Comparison of ENCODE assay signal across 9 cellular contexts in genomic region chr15:89197503-89197971, GRCh38. TPM values are rescaled to one million over a fixed set of nuclear protein-coding genes. Genes with fewer than 3 reads are reported as not detected.
DNase-seq lines count a peak whose midpoint lies in the region; ATAC-seq, FAIRE-seq and TF ChIP-seq lines count a peak whose summit lies in the region.
"Had no signal": no experiment of that assay in that cellular context is flagged by ENCODE, and none has a peak within 500 bp of the region (broad histone marks: within the 10 kb centered on the region; RNA-seq: fewer than 3 reads in every experiment).

No MANE protein-coding gene starts in this region.

- no peak overlapping the region for H3K4me3 Mint-ChIP-seq in activated naive CD4-positive, alpha-beta T cell treated with anti-CD3 and anti-CD28 coated beads, Interleukin-2, amount 50 U/mL, for 24 hours
- H3K4me3 Mint-ChIP-seq in brain, result peak overlapping the region in 4 of 5 experiments; percentile 2 to 36 (median 16)

- H3K9ac ChIP-seq in HepG2 (ENCODE audit: insufficient read depth, low read depth, low read length), result peak overlapping the region; percentile 19; the same call in 1 of the 2 replicates

- no peak for TF ChIP-seq RAD21 in HepG2 (CRISPR knock-in tag; IDR thresholded peaks at IDR 0.05)

- H3K36me3 ChIP-seq in HepG2 (replicated peaks in 1 of 2; ENCODE audit: control insufficient read depth in 1 of 2, insufficient read depth in 2 of 2, low read length in 2 of 2) (peaks cover 2 to 22% of the 10 kb centered on the region in 2 experiments; a peak in 2 of 5 replicates), upper lobe of right lung (peaks cover 66% of the 10 kb centered on the region)

- H3K4me1 ChIP-seq in HepG2 (ENCODE audit: insufficient read depth, low read length), result peaks cover 51% of the 10 kb centered on the region
- no peaks in the 10 kb centered on the region for H3K4me1 ChIP-seq in upper lobe of right lung

- peak overlapping the region; percentile 75 for H3K27ac Mint-ChIP-seq in activated naive CD4-positive, alpha-beta T cell treated with anti-CD3 and anti-CD28 coated beads, Interleukin-2, amount 50 U/mL, for 24 hours
- H3K27ac Mint-ChIP-seq in brain, result peak overlapping the region; percentile 90 to 97 (median 94)

- TF ChIP-seq CTCF in brain (conservative IDR thresholded peaks at IDR 0.05) (no peak), HepG2 (CRISPR knock-in tag; IDR thresholded peaks at IDR 0.05) (no peak), upper lobe of right lung (IDR thresholded peaks at IDR 0.05) (no peak), GM13977 (IDR thresholded peaks at IDR 0.05; ENCODE audit: extremely low read depth, insufficient read depth, missing control alignments) (no peak)

- H3K4me3 ChIP-seq in HepG2 (replicated peaks in 1 of 3; ENCODE audit: insufficient read depth in 1 of 3, low read depth in 2 of 3, low read length in 3 of 3) (no peak overlapping the region), upper lobe of right lung (no peak overlapping the region)

- H3K79me2 ChIP-seq in HepG2 (ENCODE audit: insufficient read depth, low read length), result no peaks in the 10 kb centered on the region

- H3K27me3 ChIP-seq in HepG2 (ENCODE audit: control insufficient read depth in 1 of 2, insufficient read depth in 2 of 2, low read length in 2 of 2) (no peaks in the 10 kb centered on the region), upper lobe of right lung (no peaks in the 10 kb centered on the region)

- H3K4me1 Mint-ChIP-seq in activated naive CD4-positive, alpha-beta T cell treated with anti-CD3 and anti-CD28 coated beads, Interleukin-2, amount 50 U/mL, for 24 hours, result peaks cover 8% of the 10 kb centered on the region
- peaks cover 63% of the 10 kb centered on the region for H3K4me1 Mint-ChIP-seq in brain

- TF ChIP-seq EP300 in HepG2 (IDR thresholded peaks at IDR 0.05; ENCODE audit: low read depth in 2 of 2, low read length in 2 of 2) (0 out of 4 replicates have a peak, but pooled peaks of 1 of the 2 experiments have one; percentile 7), HepG2 (CRISPR knock-in tag; IDR thresholded peaks at IDR 0.05; ENCODE audit: borderline replicate concordance) (no peak)

- in situ Hi-C loops in HepG2 (cut with HindIII; ENCODE audit: extremely low pct_ligation_motif_present, low pct_unique_long_range_greater_than_20kb) (no loop called here), GM13977 (cut with MboI; ENCODE audit: low pct_unique_long_range_greater_than_20kb, low sequenced_read_pairs, unreplicated experiment) (loop anchor here (25.0 kb wide), 1 partner anchor 285 kb away; the partner anchor contains the start of gene MFGE8)

- H3K4me2 ChIP-seq in HepG2 (ENCODE audit: low read depth, low read length), result peak overlapping the region; percentile 34

- 79% methylated on average over 1 of the region's 4 CpGs for WGBS in HepG2 (ENCODE audit: low lambda C conversion rate)

- CTCF ChIA-PET in HepG2 (lab: Yijun Ruan, JAX; ENCODE audit: low intra/inter-chr PET ratio, low total read pairs), result no interaction called here

- H3K36me3 Mint-ChIP-seq in activated naive CD4-positive, alpha-beta T cell treated with anti-CD3 and anti-CD28 coated beads, Interleukin-2, amount 50 U/mL, for 24 hours, result peaks cover 11% of the 10 kb centered on the region
- peaks cover 46% of the 10 kb centered on the region for H3K36me3 Mint-ChIP-seq in brain

- H2AFZ ChIP-seq in HepG2 (ENCODE audit: low read length), result no peak overlapping the region

- POLR2A ChIA-PET in HepG2 (lab: Yijun Ruan, JAX), result no interaction called here

- peak overlapping the region; percentile 37 for H3K27ac ChIP-seq in HepG2 (ENCODE audit: extremely low read length, insufficient read depth, low read length)
- H3K27ac ChIP-seq in upper lobe of right lung, result no peak overlapping the region
- H3K27ac ChIP-seq: WERI-Rb-1 had no signal

- no peaks in the 10 kb centered on the region for H3K9me3 ChIP-seq in HepG2 (ENCODE audit: low read length)
- no peaks in the 10 kb centered on the region for H3K9me3 ChIP-seq in upper lobe of right lung

- H3K9me3 Mint-ChIP-seq in activated naive CD4-positive, alpha-beta T cell treated with anti-CD3 and anti-CD28 coated beads, Interleukin-2, amount 50 U/mL, for 24 hours, result no peaks in the 10 kb centered on the region
- no peaks in the 10 kb centered on the region for H3K9me3 Mint-ChIP-seq in brain

- intact Hi-C loops in HepG2 (cut with micrococcal nuclease; ENCODE audit: unreplicated experiment), result no loop called here
- intact Hi-C loops in upper lobe of right lung (cut with DNase I), result no loop called here

- peak; percentile 63 for FAIRE-seq in HepG2 (lab: Jason Lieb, UNC)

- TF ChIP-seq POLR2A in HepG2 (IDR thresholded peaks at IDR 0.05; ENCODE audit: insufficient read depth in 1 of 2, low read depth in 2 of 2, low read length in 2 of 2), result no peak

- no peak for DNase-seq in activated naive CD4-positive, alpha-beta T cell treated with Interleukin-2 at 50 U/mL for 16 hours
- peak; percentile 93 for DNase-seq in HepG2 (ENCODE audit: low spot score)
- peak; percentile 73 for DNase-seq in upper lobe of right lung
- DNase-seq in GM13977 (ENCODE audit: low spot score), result no peak
- DNase-seq: WERI-Rb-1 had no signal

- H3K27me3 Mint-ChIP-seq in activated naive CD4-positive, alpha-beta T cell treated with anti-CD3 and anti-CD28 coated beads, Interleukin-2, amount 50 U/mL, for 24 hours, result no peaks in the 10 kb centered on the region
- no peaks in the 10 kb centered on the region for H3K27me3 Mint-ChIP-seq in brain

- H4K20me1 ChIP-seq in HepG2 (ENCODE audit: insufficient read depth, low read length), result no peaks in the 10 kb centered on the region

- no TSS peak for BruUV-seq in HepG2 (replicated peaks; lab: Mats Ljungman, UMichigan)

- peak; percentile 92 for ATAC-seq in HepG2
- peak; percentile 87 for ATAC-seq in upper lobe of right lung
- no peak for ATAC-seq in GM21619 (IDR thresholded peaks at IDR 0.05; ENCODE audit: unreplicated experiment)
- ATAC-seq in HG02885 (IDR thresholded peaks at IDR 0.05; ENCODE audit: poor library complexity, unreplicated experiment), result no peak

TF ChIP-seq in HepG2, 621 proteins besides CTCF, POLR2A, EP300 and RAD21 (continues in another document):
- TF ChIP-seq CEBPG (CRISPR knock-in tag; IDR thresholded peaks at IDR 0.05), result 0 out of 2 replicates have a peak, but pooled peaks have one; percentile 45

RNA-seq across cellular contexts. Expression of gene RLBP1, which starts 23.8 kb away (rescaled TPM):
- polyA plus RNA-seq in brain (ENCODE audit: insufficient read depth, low read depth, low replicate concordance), result 1.1 TPM
- total RNA-seq in HepG2 (2016; rRNA removed; fragmentation: Illumina TruSeq; extraction: Trizol), result not detected in 2 replicates
- not detected in 2 replicates for total RNA-seq in HepG2 (2016; cell fraction: cytosol; rRNA removed; fragmentation: Illumina TruSeq; extraction: Trizol; ENCODE audit: low read depth)
- 0.24 TPM in 1 of 2 replicates, not detected in the other for total RNA-seq in HepG2 (2016; cell fraction: insoluble cytoplasmic fraction; rRNA removed; fragmentation: Illumina TruSeq; extraction: Trizol)
- not detected in 2 replicates for total RNA-seq in HepG2 (2016; cell fraction: membrane; rRNA removed; fragmentation: Illumina TruSeq; extraction: Trizol)
- not detected in 2 replicates for total RNA-seq in HepG2 (2016; cell fraction: nucleus; rRNA removed; fragmentation: Illumina TruSeq; extraction: Trizol)
- 0.07 and 0.22 TPM in 2 replicates for polyA plus RNA-seq in HepG2 (2011; rRNA removed)
- polyA plus RNA-seq in HepG2 (2011; cell fraction: cytosol; rRNA removed), result 0.05 and 0.13 TPM in 2 replicates
- 0.57 and 0.61 TPM in 2 replicates for polyA plus RNA-seq in HepG2 (2011; cell fraction: nucleus; rRNA removed)
- polyA plus RNA-seq in HepG2 (2012), result 0.35 TPM in 1 of 2 replicates, not detected in the other
- polyA plus RNA-seq in HepG2 (2016; cell fraction: cytosol; fragmentation: Illumina TruSeq; extraction: Trizol; ENCODE audit: low read depth), result not detected in 2 replicates
- polyA plus RNA-seq in HepG2 (2016; cell fraction: insoluble cytoplasmic fraction; fragmentation: Illumina TruSeq; extraction: Trizol; ENCODE audit: low read depth), result not detected in 2 replicates
- polyA plus RNA-seq in HepG2 (2016; cell fraction: membrane; fragmentation: Illumina TruSeq; extraction: Trizol; ENCODE audit: low read depth), result not detected in 2 replicates
- not detected in 2 replicates for polyA plus RNA-seq in HepG2 (2016; cell fraction: nucleus; fragmentation: Illumina TruSeq; extraction: Trizol; ENCODE audit: insufficient read depth, low read depth)
- not detected in 2 replicates for polyA minus RNA-seq in HepG2 (2011; rRNA and poly(A)+ RNA removed; ENCODE audit: low replicate concordance)
- not detected in 2 replicates for polyA minus RNA-seq in HepG2 (2011; cell fraction: cytosol; rRNA and poly(A)+ RNA removed)
- polyA minus RNA-seq in HepG2 (2011; cell fraction: nucleus; rRNA and poly(A)+ RNA removed), result not detected in 2 replicates
- not detected for total RNA-seq in upper lobe of right lung

RNA-seq across cellular contexts. Expression of gene FANCI, which starts 46.2 kb away (rescaled TPM):
- polyA plus RNA-seq in brain (ENCODE audit: insufficient read depth, low read depth, low replicate concordance) (30.1 TPM), HepG2 (2011; rRNA removed) (10.4 and 15.7 TPM in 2 replicates)
- total RNA-seq in HepG2 (2016; rRNA removed; fragmentation: Illumina TruSeq; extraction: Trizol) (68.8 and 99.2 TPM in 2 replicates), upper lobe of right lung (4.1 TPM)
- 12.0 and 12.8 TPM in 2 replicates for total RNA-seq in HepG2 (2016; cell fraction: cytosol; rRNA removed; fragmentation: Illumina TruSeq; extraction: Trizol; ENCODE audit: low read depth)
- 67.0 and 92.2 TPM in 2 replicates for total RNA-seq in HepG2 (2016; cell fraction: insoluble cytoplasmic fraction; rRNA removed; fragmentation: Illumina TruSeq; extraction: Trizol)
- total RNA-seq in HepG2 (2016; cell fraction: membrane; rRNA removed; fragmentation: Illumina TruSeq; extraction: Trizol), result 23.1 and 27.0 TPM in 2 replicates
- total RNA-seq in HepG2 (2016; cell fraction: nucleus; rRNA removed; fragmentation: Illumina TruSeq; extraction: Trizol), result 88.5 and 91.5 TPM in 2 replicates
- 6.7 and 6.9 TPM in 2 replicates for polyA plus RNA-seq in HepG2 (2011; cell fraction: cytosol; rRNA removed)
- 16.3 and 28.4 TPM in 2 replicates for polyA plus RNA-seq in HepG2 (2011; cell fraction: nucleus; rRNA removed)
- 14.9 and 23.3 TPM in 2 replicates for polyA plus RNA-seq in HepG2 (2012)
- polyA plus RNA-seq in HepG2 (2016; cell fraction: cytosol; fragmentation: Illumina TruSeq; extraction: Trizol; ENCODE audit: low read depth), result 4.4 and 5.3 TPM in 2 replicates
- polyA plus RNA-seq in HepG2 (2016; cell fraction: insoluble cytoplasmic fraction; fragmentation: Illumina TruSeq; extraction: Trizol; ENCODE audit: low read depth), result 41.9 and 46.3 TPM in 2 replicates
- polyA plus RNA-seq in HepG2 (2016; cell fraction: membrane; fragmentation: Illumina TruSeq; extraction: Trizol; ENCODE audit: low read depth), result 7.1 and 9.0 TPM in 2 replicates
- polyA plus RNA-seq in HepG2 (2016; cell fraction: nucleus; fragmentation: Illumina TruSeq; extraction: Trizol; ENCODE audit: insufficient read depth, low read depth), result 81.0 and 91.9 TPM in 2 replicates
- 18.2 and 76.1 TPM in 2 replicates for polyA minus RNA-seq in HepG2 (2011; rRNA and poly(A)+ RNA removed; ENCODE audit: low replicate concordance)
- polyA minus RNA-seq in HepG2 (2011; cell fraction: cytosol; rRNA and poly(A)+ RNA removed), result 15.2 and 17.1 TPM in 2 replicates
- polyA minus RNA-seq in HepG2 (2011; cell fraction: nucleus; rRNA and poly(A)+ RNA removed), result 43.0 and 46.0 TPM in 2 replicates

Comparison
In these comparisons a context has a peak if more than half of its experiments do, and no peak if none do; other contexts are left out.
1. DNase-seq: peak in HepG2 (single experiment) and upper lobe of right lung (single experiment); none in activated naive CD4-positive, alpha-beta T cell treated with Interleukin-2 at 50 U/mL for 16 hours (single experiment) and GM13977 (single experiment).
2. ATAC-seq: peak in HepG2 (single experiment) and upper lobe of right lung (single experiment); none in GM21619 (single experiment) and HG02885 (single experiment).